Comparison of ENCODE assay signal across 9 cellular contexts in the genomic region with DNA sequence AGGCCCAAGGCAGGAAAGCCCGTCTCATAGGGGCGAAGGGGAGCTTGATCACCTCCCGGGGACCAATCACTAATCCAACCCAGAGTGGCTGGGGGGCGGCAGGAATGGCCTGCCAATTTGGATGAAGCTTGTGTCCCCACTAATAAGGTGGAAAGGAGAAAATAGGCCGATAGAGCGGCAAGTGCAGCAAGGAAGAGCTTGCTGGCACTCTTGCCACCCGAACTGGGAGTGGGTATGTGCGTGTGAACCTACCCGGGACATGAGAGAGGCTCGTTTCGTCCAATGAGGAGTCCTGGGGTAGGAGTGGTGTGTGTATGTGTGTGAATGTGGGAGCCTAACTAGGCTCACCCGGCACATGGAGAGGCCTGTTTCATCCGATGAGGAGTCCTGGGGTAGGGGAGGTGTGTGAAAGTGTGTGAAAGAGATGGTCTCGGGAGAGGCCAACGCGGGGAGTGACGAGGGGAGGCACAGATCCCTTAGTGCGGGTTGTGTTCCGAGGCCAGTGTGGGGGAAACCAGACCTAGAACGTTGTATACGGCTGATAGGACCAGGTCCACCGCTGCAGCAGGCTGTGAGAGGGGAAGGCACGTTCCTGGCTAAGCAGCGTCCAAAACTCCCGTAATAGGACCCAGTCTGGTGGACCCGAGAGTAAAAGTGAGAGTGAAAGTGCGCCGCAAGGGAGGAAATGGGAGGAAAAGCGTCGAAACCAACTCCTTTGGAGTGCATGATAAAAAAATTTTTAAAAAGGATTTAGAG. TPM values are rescaled to one million over a fixed set of nuclear protein-coding genes. Genes with fewer than 3 reads are reported as not detected.
DNase-seq lines count a peak whose midpoint lies in the region; ATAC-seq lines count a peak whose summit lies in the region.
"Had no signal": no experiment of that assay in that cellular context is flagged by ENCODE, and none has a peak within 500 bp of the region (broad histone marks: within the 10 kb centered on the region; RNA-seq: fewer than 3 reads in every experiment).

No MANE protein-coding gene starts in this region.

- DNase-seq in GM04503 (ENCODE audit: low read depth) (peak; percentile 14), SK-N-MC (ENCODE audit: low read depth, low spot score) (no peak), cerebellar cortex (ENCODE audit: low spot score) (peak; percentile 55), left lobe of liver (ENCODE audit: low spot score) (peak; percentile 67), NCI-H1092 (lab: John Stamatoyannopoulos, UW) (no peak)
- peak; percentile 35 for DNase-seq in stimulated activated CD4-positive, alpha-beta T cell treated with anti-CD3 and anti-CD28 coated beads, Interleukin-4, amount 100 ng/mL, for 24 hours

- no peaks in the 10 kb centered on the region for H3K36me3 ChIP-seq in SK-N-MC (ENCODE audit: insufficient read depth, low read length)

- peak overlapping the region; percentile 67 for H3K27ac ChIP-seq in SK-N-MC

- H3K4me3 ChIP-seq in SK-N-MC: peak overlapping the region; percentile 61

- peak overlapping the region; percentile 54 for H3K9ac ChIP-seq in SK-N-MC (ENCODE audit: insufficient read length)

- H3K9me3 ChIP-seq in SK-N-MC (ENCODE audit: low read depth, low read length): no peaks in the 10 kb centered on the region

- ATAC-seq in left lobe of liver: peak; percentile 85
- ATAC-seq in GM19463 (IDR thresholded peaks at IDR 0.05; ENCODE audit: unreplicated experiment): no peak
- ATAC-seq in GM21381 (IDR thresholded peaks at IDR 0.05; ENCODE audit: unreplicated experiment): no peak

RNA-seq across cellular contexts. Expression of a gene that starts 47.1 kb away (rescaled TPM):
- 26.4 TPM for total RNA-seq in left lobe of liver

RNA-seq across cellular contexts. Expression of a gene that starts 47.8 kb away (rescaled TPM):
- total RNA-seq in left lobe of liver: 0.23 TPM
- total RNA-seq: NCI-H460 had no signal

RNA-seq across cellular contexts. Expression of a gene that starts 54.1 kb away (rescaled TPM):
- 178 TPM for total RNA-seq in left lobe of liver

RNA-seq across cellular contexts. Expression of a gene that starts 54.4 kb away (rescaled TPM):
- 144 TPM for total RNA-seq in left lobe of liver

Comparison
In these comparisons a context has a peak if more than half of its experiments do, and no peak if none do; other contexts are left out.
1. DNase-seq: peak in GM04503 (single experiment), cerebellar cortex (single experiment), left lobe of liver (single experiment) and stimulated activated CD4-positive, alpha-beta T cell treated with anti-CD3 and anti-CD28 coated beads, Interleukin-4, amount 100 ng/mL, for 24 hours (single experiment); none in SK-N-MC (single experiment) and NCI-H1092 (single experiment).